17 cellular contexts compared by ENCODE assay signal in genomic region chr1:112344754-112345423, GRCh38. TPM values are rescaled to one million over a fixed set of nuclear protein-coding genes. Genes with fewer than 3 reads are reported as not detected.
DNase-seq lines count a peak whose midpoint lies in the region; ATAC-seq, FAIRE-seq and TF ChIP-seq lines count a peak whose summit lies in the region.
"Had no signal": no experiment of that assay in that cellular context is flagged by ENCODE, and none has a peak within 500 bp of the region (broad histone marks: within the 10 kb centered on the region; RNA-seq: fewer than 3 reads in every experiment).

No MANE protein-coding gene starts in this region.

- H3K4me2 ChIP-seq in mammary epithelial cell (ENCODE audit: insufficient read depth, low read depth, low read length) (no peak overlapping the region), HepG2 (ENCODE audit: low read depth, low read length) (no peak overlapping the region)

- no peaks in the 10 kb centered on the region for H3K9me3 Mint-ChIP-seq in HFFc6

- TF ChIP-seq POLR2A in breast epithelium (IDR thresholded peaks at IDR 0.05): no peak
- TF ChIP-seq POLR2A in HepG2 (IDR thresholded peaks at IDR 0.05; ENCODE audit: insufficient read depth in 1 of 2, low read depth in 2 of 2, low read length in 2 of 2): no peak

- no peak overlapping the region for H3K9ac ChIP-seq in mammary epithelial cell (ENCODE audit: insufficient read depth, low read length)
- no peak overlapping the region for H3K9ac ChIP-seq in HepG2 (ENCODE audit: insufficient read depth, low read depth, low read length)

- H3K27me3 Mint-ChIP-seq in HFFc6 (ENCODE audit: insufficient read depth): peaks cover 17% of the 10 kb centered on the region

- H3K36me3 Mint-ChIP-seq in HFFc6 (ENCODE audit: low read depth): no peaks in the 10 kb centered on the region

- TF ChIP-seq CTCF in mammary epithelial cell (conservative IDR thresholded peaks at IDR 0.05 in 1 of 2, IDR thresholded peaks at IDR 0.05 in 1 of 2; ENCODE audit: extremely low read depth in 1 of 2, insufficient read depth in 1 of 2, low read depth in 1 of 2, low read length in 2 of 2) (no peak), breast epithelium (IDR thresholded peaks at IDR 0.05) (no peak), HFFc6 (IDR thresholded peaks at IDR 0.05) (no peak), HepG2 (CRISPR knock-in tag; IDR thresholded peaks at IDR 0.05) (no peak)

- CTCF ChIA-PET in mammary epithelial cell (lab: Charles Lee; ENCODE audit: low non-redundant PET) (no interaction called here), HEK293T (lab: Yijun Ruan, JAX) (interaction anchor here (1.3 kb wide), 1 partner anchor 14 kb away, joined by 3 read pairs; no protein-coding TSS in a partner anchor), HepG2 (lab: Yijun Ruan, JAX; ENCODE audit: low intra/inter-chr PET ratio, low total read pairs) (no interaction called here)

- no peaks in the 10 kb centered on the region for H3K27me3 ChIP-seq in mammary epithelial cell (ENCODE audit: insufficient read depth, low read length)
- no peaks in the 10 kb centered on the region for H3K27me3 ChIP-seq in breast epithelium
- peaks cover 2 to 5% of the 10 kb centered on the region in 2 experiments; a peak in 2 of 5 replicates for H3K27me3 ChIP-seq in HepG2 (ENCODE audit: control insufficient read depth in 1 of 2, insufficient read depth in 2 of 2, low read length in 2 of 2)
- H3K27me3 ChIP-seq: esophagus muscularis mucosa, pancreas had no signal

- DNase-seq in mammary epithelial cell (no peak), breast epithelium (ENCODE audit: low spot score in 2 of 2) (no peak), cerebellar cortex (ENCODE audit: low spot score) (peak; percentile 37), HEK293T (ENCODE audit: extremely low spot score) (no peak), HFFc6 (no peak), HepG2 (ENCODE audit: low spot score) (no peak)
- peak; percentile 31 for DNase-seq in NK-92 treated with Interleukin-12 subunit alpha and Interleukin-12 subunit beta, amount 100 ng/mL, for 24 hours (lab: John Stamatoyannopoulos, UW)
- DNase-seq: activated gamma-delta T cell treated with Interleukin-2 at 50 U/mL for 16 hours; DMS79; KG1; NCI-H69; pancreas; stimulated activated CD8-positive, alpha-beta memory T cell treated with anti-CD3 and anti-CD28 coated beads, Interleukin-4, amount 100 ng/mL, for 48 hours had no signal

- no peak overlapping the region for H3K4me3 Mint-ChIP-seq in HFFc6

- H3K9me3 ChIP-seq in mammary epithelial cell (replicated peaks; ENCODE audit: insufficient read depth, low read length) (no peaks in the 10 kb centered on the region), breast epithelium (peaks cover 2 to 4% of the 10 kb centered on the region in 2 donors), HepG2 (ENCODE audit: low read length) (no peaks in the 10 kb centered on the region)
- H3K9me3 ChIP-seq: pancreas had no signal

- no peaks in the 10 kb centered on the region for H3K79me2 ChIP-seq in mammary epithelial cell (ENCODE audit: insufficient read depth, low read length)
- H3K79me2 ChIP-seq in HepG2 (ENCODE audit: insufficient read depth, low read length): no peaks in the 10 kb centered on the region

- H3K27ac ChIP-seq in mammary epithelial cell (ENCODE audit: insufficient read depth, low read depth, low read length) (no peak overlapping the region), breast epithelium (no peak overlapping the region), HepG2 (ENCODE audit: extremely low read length, insufficient read depth, low read length) (no peak overlapping the region)
- H3K27ac ChIP-seq: esophagus muscularis mucosa, pancreas, VCaP had no signal

- intact Hi-C loops in mammary epithelial cell (cut with micrococcal nuclease) (no loop called here), breast epithelium (cut with DNase I; ENCODE audit: low total_unique reads) (loop anchor here (10.0 kb wide), 1 partner anchor 1190 kb away; no protein-coding TSS in a partner anchor), HepG2 (cut with micrococcal nuclease; ENCODE audit: unreplicated experiment) (no loop called here)

- WGBS in mammary epithelial cell (ENCODE audit: low coverage, missing lambda C conversion rate): 20% methylated on average over 7 of the region's 7 CpGs
- WGBS in HepG2 (ENCODE audit: low lambda C conversion rate): 26% methylated on average over 7 of the region's 7 CpGs

- H3K4me1 ChIP-seq in mammary epithelial cell (ENCODE audit: insufficient read depth, low read length): peaks cover 9% of the 10 kb centered on the region
- H3K4me1 ChIP-seq in breast epithelium: no peaks in the 10 kb centered on the region
- H3K4me1 ChIP-seq in HepG2 (ENCODE audit: insufficient read depth, low read length): no peaks in the 10 kb centered on the region
- H3K4me1 ChIP-seq: pancreas had no signal

- H3K36me3 ChIP-seq in mammary epithelial cell (ENCODE audit: insufficient read depth, low read length) (no peaks in the 10 kb centered on the region), breast epithelium (no peaks in the 10 kb centered on the region), HepG2 (replicated peaks in 1 of 2; ENCODE audit: control insufficient read depth in 1 of 2, insufficient read depth in 2 of 2, low read length in 2 of 2) (no peaks in the 10 kb centered on the region)
- H3K36me3 ChIP-seq: esophagus muscularis mucosa, pancreas had no signal

- H2AFZ ChIP-seq in mammary epithelial cell (ENCODE audit: low read depth, low read length) (peak overlapping the region; percentile 39), HepG2 (ENCODE audit: low read length) (no peak overlapping the region)

- dilution Hi-C loops in mammary epithelial cell (cut with HindIII; ENCODE audit: low sequenced_read_pairs): no loop called here

- no peak for ATAC-seq in HepG2
- ATAC-seq in GM21447 (IDR thresholded peaks at IDR 0.05; ENCODE audit: unreplicated experiment): no peak
- ATAC-seq: pancreas had no signal

- in situ Hi-C loops in mammary epithelial cell (cut with MboI; ENCODE audit: low sequenced_read_pairs in 2 of 2): loop anchor here in 1 of 2 donors (25.0 kb wide), 1 partner anchor 558 kb away; no protein-coding TSS in a partner anchor
- in situ Hi-C loops in HepG2 (cut with HindIII; ENCODE audit: extremely low pct_ligation_motif_present, low pct_unique_long_range_greater_than_20kb): no loop called here

- no peak for TF ChIP-seq EP300 in HepG2 (IDR thresholded peaks at IDR 0.05; ENCODE audit: low read depth in 2 of 2, low read length in 2 of 2)
- TF ChIP-seq EP300 in HepG2 (CRISPR knock-in tag; IDR thresholded peaks at IDR 0.05; ENCODE audit: borderline replicate concordance): no peak

- no peak overlapping the region for H3K4me3 ChIP-seq in mammary epithelial cell (replicated peaks in 1 of 3; ENCODE audit: insufficient read depth in 1 of 3, low read depth in 2 of 3, low read length in 3 of 3)
- H3K4me3 ChIP-seq in breast epithelium: no peak overlapping the region
- H3K4me3 ChIP-seq in HepG2 (replicated peaks in 1 of 3; ENCODE audit: insufficient read depth in 1 of 3, low read depth in 2 of 3, low read length in 3 of 3): no peak overlapping the region
- H3K4me3 ChIP-seq: esophagus muscularis mucosa, pancreas had no signal

- POLR2A ChIA-PET in HEK293T (lab: Yijun Ruan, JAX) (no interaction called here), HepG2 (lab: Yijun Ruan, JAX) (no interaction called here)

- no peak overlapping the region for H3K27ac Mint-ChIP-seq in HFFc6

- H3K4me1 Mint-ChIP-seq in HFFc6 (ENCODE audit: low read depth): no peaks in the 10 kb centered on the region

- TF ChIP-seq RAD21 in HepG2 (CRISPR knock-in tag; IDR thresholded peaks at IDR 0.05): no peak

- H4K20me1 ChIP-seq in mammary epithelial cell (ENCODE audit: insufficient read depth, low read length): no peaks in the 10 kb centered on the region
- H4K20me1 ChIP-seq in HepG2 (ENCODE audit: insufficient read depth, low read length): no peaks in the 10 kb centered on the region

- BruUV-seq in mammary epithelial cell (replicated peaks; lab: Mats Ljungman, UMichigan): no TSS peak
- no TSS peak for BruUV-seq in HepG2 (replicated peaks; lab: Mats Ljungman, UMichigan)

- FAIRE-seq in HepG2 (lab: Jason Lieb, UNC): no peak
- FAIRE-seq: GM12892, pancreas had no signal

TF ChIP-seq in HEK293T, 16 proteins besides CTCF, POLR2A, EP300 and RAD21:
- no peak for TF ChIP-seq FOXK2 (IDR thresholded peaks at IDR 0.05)
- no peak for TF ChIP-seq FOXM1 (IDR thresholded peaks at IDR 0.05; ENCODE audit: borderline replicate concordance)

RNA-seq across cellular contexts. Expression of gene CTTNBP2NL, which starts 51.1 kb away (rescaled TPM):
- total RNA-seq in mammary epithelial cell: 10 to 100 TPM; 19.3 to 45.5 TPM
- 9.0 TPM for polyA plus RNA-seq in mammary epithelial cell
- 10.5 TPM for polyA minus RNA-seq in mammary epithelial cell
- total RNA-seq in breast epithelium: 10 to 100 TPM; 24.1 to 30.4 (median 25.9) TPM
- 10 to 100 TPM; 71.9 to 80.8 (median 76.5) TPM for total RNA-seq in HFFc6 (2021; fragmentation: NEBNext Ultra II Directional; extraction: Animal tissue kit (Norgen Biotek cat#: 25700))
- 4.1 and 6.1 TPM in 2 replicates for total RNA-seq in HepG2 (2016; rRNA removed; fragmentation: Illumina TruSeq; extraction: Trizol)
- 0.79 and 1.0 TPM in 2 replicates for total RNA-seq in HepG2 (2016; cell fraction: cytosol; rRNA removed; fragmentation: Illumina TruSeq; extraction: Trizol; ENCODE audit: low read depth)
- 3.9 and 7.0 TPM in 2 replicates for total RNA-seq in HepG2 (2016; cell fraction: insoluble cytoplasmic fraction; rRNA removed; fragmentation: Illumina TruSeq; extraction: Trizol)
- total RNA-seq in HepG2 (2016; cell fraction: membrane; rRNA removed; fragmentation: Illumina TruSeq; extraction: Trizol): 2.7 and 3.0 TPM in 2 replicates
- total RNA-seq in HepG2 (2016; cell fraction: nucleus; rRNA removed; fragmentation: Illumina TruSeq; extraction: Trizol): 3.4 and 3.8 TPM in 2 replicates
- 2.1 and 3.0 TPM in 2 replicates for polyA plus RNA-seq in HepG2 (2011; rRNA removed)
- 1.1 and 2.2 TPM in 2 replicates for polyA plus RNA-seq in HepG2 (2011; cell fraction: cytosol; rRNA removed)
- polyA plus RNA-seq in HepG2 (2011; cell fraction: nucleus; rRNA removed): 3.2 and 3.8 TPM in 2 replicates
- polyA plus RNA-seq in HepG2 (2012): 3.3 and 3.8 TPM in 2 replicates
- 0.33 and 0.38 TPM in 2 replicates for polyA plus RNA-seq in HepG2 (2016; cell fraction: cytosol; fragmentation: Illumina TruSeq; extraction: Trizol; ENCODE audit: low read depth)
- polyA plus RNA-seq in HepG2 (2016; cell fraction: insoluble cytoplasmic fraction; fragmentation: Illumina TruSeq; extraction: Trizol; ENCODE audit: low read depth): 4.1 and 4.2 TPM in 2 replicates
- polyA plus RNA-seq in HepG2 (2016; cell fraction: membrane; fragmentation: Illumina TruSeq; extraction: Trizol; ENCODE audit: low read depth): 0.71 and 0.99 TPM in 2 replicates
- 2.9 and 4.9 TPM in 2 replicates for polyA plus RNA-seq in HepG2 (2016; cell fraction: nucleus; fragmentation: Illumina TruSeq; extraction: Trizol; ENCODE audit: insufficient read depth, low read depth)
- 6.0 and 23.5 TPM in 2 replicates for polyA minus RNA-seq in HepG2 (2011; rRNA and poly(A)+ RNA removed; ENCODE audit: low replicate concordance)
- 2.5 and 3.6 TPM in 2 replicates for polyA minus RNA-seq in HepG2 (2011; cell fraction: cytosol; rRNA and poly(A)+ RNA removed)
- polyA minus RNA-seq in HepG2 (2011; cell fraction: nucleus; rRNA and poly(A)+ RNA removed): 17.0 and 19.6 TPM in 2 replicates

Comparison
In these comparisons a context has a peak if more than half of its experiments do, and no peak if none do; other contexts are left out.
1. DNase-seq: peak in NK-92 treated with Interleukin-12 subunit alpha and Interleukin-12 subunit beta, amount 100 ng/mL, for 24 hours (single experiment) and cerebellar cortex (single experiment); none in mammary epithelial cell (single experiment), breast epithelium (0 of 2), HEK293T (single experiment), HFFc6 (single experiment) and HepG2 (single experiment).